1 cellular context compared by ENCODE assay signal in genomic region chr17:44309472-44309871, GRCh38.
TF ChIP-seq lines count a peak whose summit lies in the region.

No MANE protein-coding gene starts in this region.

TF ChIP-seq in IMR-90, 13 proteins besides CTCF, POLR2A, EP300 and RAD21:
- TF ChIP-seq MAFK (IDR thresholded peaks at IDR 0.05; ENCODE audit: low read depth, low read length), result no peak
- no peak for TF ChIP-seq MXI1 (IDR thresholded peaks at IDR 0.05; ENCODE audit: borderline replicate concordance, low read depth, low read length)
- TF ChIP-seq RFX5 (IDR thresholded peaks at IDR 0.05; ENCODE audit: low read depth, low read length), result no peak
- no peak for TF ChIP-seq CHD1 (IDR thresholded peaks at IDR 0.05; ENCODE audit: low read depth, low read length)
- TF ChIP-seq CEBPB (IDR thresholded peaks at IDR 0.05; ENCODE audit: low read depth, low read length), result no peak
- TF ChIP-seq USF2 (IDR thresholded peaks at IDR 0.05; ENCODE audit: low read depth, low read length), result no peak
- no peak for TF ChIP-seq NFE2L2 (IDR thresholded peaks at IDR 0.05; ENCODE audit: low read depth, low read length)
- no peak for TF ChIP-seq RCOR1 (IDR thresholded peaks at IDR 0.05; ENCODE audit: insufficient replicate concordance, low read length)
- TF ChIP-seq MAZ (IDR thresholded peaks at IDR 0.05; ENCODE audit: borderline replicate concordance, low read depth, low read length), result no peak
- no peak for TF ChIP-seq FOS (IDR thresholded peaks at IDR 0.05; ENCODE audit: low read depth, low read length)
- TF ChIP-seq ELK1 (IDR thresholded peaks at IDR 0.05; ENCODE audit: borderline replicate concordance, low read depth, low read length), result no peak
- TF ChIP-seq BHLHE40 (IDR thresholded peaks at IDR 0.05; ENCODE audit: low read depth, low read length), result no peak
- no peak for TF ChIP-seq SMC3 (IDR thresholded peaks at IDR 0.05; ENCODE audit: low read depth, low read length)
